ENCODE assay signal across 2 cellular contexts in genomic region chr13:24502567-24503375, GRCh38.
TF ChIP-seq lines count a peak whose summit lies in the region.

No MANE protein-coding gene starts in this region.

TF ChIP-seq in IMR-90, 13 proteins besides CTCF, POLR2A, EP300 and RAD21:
- no peak for TF ChIP-seq FOS (IDR thresholded peaks at IDR 0.05; ENCODE audit: low read depth, low read length)
- no peak for TF ChIP-seq RFX5 (IDR thresholded peaks at IDR 0.05; ENCODE audit: low read depth, low read length)
- no peak for TF ChIP-seq CHD1 (IDR thresholded peaks at IDR 0.05; ENCODE audit: low read depth, low read length)
- TF ChIP-seq ELK1 (IDR thresholded peaks at IDR 0.05; ENCODE audit: borderline replicate concordance, low read depth, low read length): no peak
- no peak for TF ChIP-seq BHLHE40 (IDR thresholded peaks at IDR 0.05; ENCODE audit: low read depth, low read length)
TF ChIP-seq in IMR-90: peak in this region for 0.

TF ChIP-seq in GM12878, 131 proteins besides CTCF, POLR2A, EP300 and RAD21:
- TF ChIP-seq IRF3 (IDR thresholded peaks at IDR 0.05): no peak
- TF ChIP-seq ASH2L (IDR thresholded peaks at IDR 0.05; ENCODE audit: borderline replicate concordance, low read depth): no peak
- no peak for TF ChIP-seq SMAD1 (IDR thresholded peaks at IDR 0.05; ENCODE audit: low read depth, partially characterized antibody)
- no peak for TF ChIP-seq ZNF274 (IDR thresholded peaks at IDR 0.05; ENCODE audit: insufficient read depth, insufficient read length)
- TF ChIP-seq FOXK2 (IDR thresholded peaks at IDR 0.05): no peak
- no peak for TF ChIP-seq SKIL (IDR thresholded peaks at IDR 0.05; ENCODE audit: low read depth, poor library complexity, severe bottlenecking)
- no peak for TF ChIP-seq SIN3A (IDR thresholded peaks at IDR 0.05; ENCODE audit: low read depth, low read length)
- no peak for TF ChIP-seq CBX3 (IDR thresholded peaks at IDR 0.05; ENCODE audit: borderline replicate concordance, low read depth)
- no peak for TF ChIP-seq ZNF207 (IDR thresholded peaks at IDR 0.05; ENCODE audit: borderline replicate concordance)
- TF ChIP-seq FOXM1 (IDR thresholded peaks at IDR 0.05; ENCODE audit: low read depth, low read length): no peak
- TF ChIP-seq PAX5 (IDR thresholded peaks at IDR 0.05; ENCODE audit: borderline replicate concordance, low read depth, low read length): no peak
- no peak for TF ChIP-seq NFYA (IDR thresholded peaks at IDR 0.05; ENCODE audit: borderline replicate concordance, low read depth, low read length)
- no peak for TF ChIP-seq RBBP5 (conservative IDR thresholded peaks at IDR 0.05)
- no peak for TF ChIP-seq TCF3 (IDR thresholded peaks at IDR 0.05; ENCODE audit: borderline replicate concordance, insufficient read depth, low read depth, low read length)
- TF ChIP-seq BACH1 (IDR thresholded peaks at IDR 0.05; ENCODE audit: borderline replicate concordance): no peak
- TF ChIP-seq MLLT1 (IDR thresholded peaks at IDR 0.05): no peak
- TF ChIP-seq CEBPB (IDR thresholded peaks at IDR 0.05; ENCODE audit: borderline replicate concordance in 1 of 2, low read depth in 2 of 2, low read length in 2 of 2): no peak
- TF ChIP-seq HDAC2 (IDR thresholded peaks at IDR 0.05): no peak
- TF ChIP-seq HCFC1 (IDR thresholded peaks at IDR 0.05; ENCODE audit: low read length): no peak
- TF ChIP-seq MYC (IDR thresholded peaks at IDR 0.05; ENCODE audit: insufficient read depth, insufficient read length, insufficient replicate concordance, low read length, severe bottlenecking): no peak
TF ChIP-seq in GM12878: peak in this region for 0.
